1 cellular context compared by ENCODE assay signal in the genomic region with DNA sequence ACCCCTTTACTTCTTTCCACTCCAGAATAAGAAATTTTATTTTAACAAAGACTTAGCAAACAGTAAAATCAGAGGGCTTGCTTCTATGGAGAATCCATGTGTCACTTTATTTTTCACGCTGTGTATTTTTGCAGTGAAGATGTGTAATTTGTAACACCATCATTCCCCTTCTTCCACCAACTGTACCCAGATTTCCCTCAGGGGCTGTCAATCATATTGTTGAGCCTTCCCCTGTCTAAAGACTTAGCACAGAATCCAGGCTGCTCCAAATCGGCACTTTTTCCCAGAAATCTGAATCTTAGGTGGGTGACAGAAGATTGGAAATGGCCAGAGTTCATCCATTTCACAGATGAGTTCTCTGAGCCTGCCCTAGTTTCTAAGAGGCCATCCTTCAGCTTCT.
TF ChIP-seq lines count a peak whose summit lies in the region.

No MANE protein-coding gene starts in this region.

TF ChIP-seq in GM12878, 131 proteins besides CTCF, POLR2A, EP300 and RAD21 (continued from another document):
- TF ChIP-seq ETV6 (conservative IDR thresholded peaks at IDR 0.05 in 1 of 2, IDR thresholded peaks at IDR 0.05 in 1 of 2; ENCODE audit: borderline replicate concordance in 1 of 2, low read depth in 1 of 2) (no peak), RELA (IDR thresholded peaks at IDR 0.05; ENCODE audit: borderline replicate concordance, partially characterized antibody) (no peak), SUPT20H (IDR thresholded peaks at IDR 0.05; ENCODE audit: borderline replicate concordance, control insufficient read depth, low read depth, low read length) (no peak), JUNB (IDR thresholded peaks at IDR 0.05) (no peak)
- TF ChIP-seq, protein P1, sequence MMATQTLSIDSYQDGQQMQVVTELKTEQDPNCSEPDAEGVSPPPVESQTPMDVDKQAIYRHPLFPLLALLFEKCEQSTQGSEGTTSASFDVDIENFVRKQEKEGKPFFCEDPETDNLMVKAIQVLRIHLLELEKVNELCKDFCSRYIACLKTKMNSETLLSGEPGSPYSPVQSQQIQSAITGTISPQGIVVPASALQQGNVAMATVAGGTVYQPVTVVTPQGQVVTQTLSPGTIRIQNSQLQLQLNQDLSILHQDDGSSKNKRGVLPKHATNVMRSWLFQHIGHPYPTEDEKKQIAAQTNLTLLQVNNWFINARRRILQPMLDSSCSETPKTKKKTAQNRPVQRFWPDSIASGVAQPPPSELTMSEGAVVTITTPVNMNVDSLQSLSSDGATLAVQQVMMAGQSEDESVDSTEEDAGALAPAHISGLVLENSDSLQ (IDR thresholded peaks at IDR 0.05), result peak; percentile 94
- TF ChIP-seq, protein P2, sequence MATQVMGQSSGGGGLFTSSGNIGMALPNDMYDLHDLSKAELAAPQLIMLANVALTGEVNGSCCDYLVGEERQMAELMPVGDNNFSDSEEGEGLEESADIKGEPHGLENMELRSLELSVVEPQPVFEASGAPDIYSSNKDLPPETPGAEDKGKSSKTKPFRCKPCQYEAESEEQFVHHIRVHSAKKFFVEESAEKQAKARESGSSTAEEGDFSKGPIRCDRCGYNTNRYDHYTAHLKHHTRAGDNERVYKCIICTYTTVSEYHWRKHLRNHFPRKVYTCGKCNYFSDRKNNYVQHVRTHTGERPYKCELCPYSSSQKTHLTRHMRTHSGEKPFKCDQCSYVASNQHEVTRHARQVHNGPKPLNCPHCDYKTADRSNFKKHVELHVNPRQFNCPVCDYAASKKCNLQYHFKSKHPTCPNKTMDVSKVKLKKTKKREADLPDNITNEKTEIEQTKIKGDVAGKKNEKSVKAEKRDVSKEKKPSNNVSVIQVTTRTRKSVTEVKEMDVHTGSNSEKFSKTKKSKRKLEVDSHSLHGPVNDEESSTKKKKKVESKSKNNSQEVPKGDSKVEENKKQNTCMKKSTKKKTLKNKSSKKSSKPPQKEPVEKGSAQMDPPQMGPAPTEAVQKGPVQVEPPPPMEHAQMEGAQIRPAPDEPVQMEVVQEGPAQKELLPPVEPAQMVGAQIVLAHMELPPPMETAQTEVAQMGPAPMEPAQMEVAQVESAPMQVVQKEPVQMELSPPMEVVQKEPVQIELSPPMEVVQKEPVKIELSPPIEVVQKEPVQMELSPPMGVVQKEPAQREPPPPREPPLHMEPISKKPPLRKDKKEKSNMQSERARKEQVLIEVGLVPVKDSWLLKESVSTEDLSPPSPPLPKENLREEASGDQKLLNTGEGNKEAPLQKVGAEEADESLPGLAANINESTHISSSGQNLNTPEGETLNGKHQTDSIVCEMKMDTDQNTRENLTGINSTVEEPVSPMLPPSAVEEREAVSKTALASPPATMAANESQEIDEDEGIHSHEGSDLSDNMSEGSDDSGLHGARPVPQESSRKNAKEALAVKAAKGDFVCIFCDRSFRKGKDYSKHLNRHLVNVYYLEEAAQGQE (IDR thresholded peaks at IDR 0.05; ENCODE audit: low read depth, low read length), result no peak
- TF ChIP-seq, protein P3, sequence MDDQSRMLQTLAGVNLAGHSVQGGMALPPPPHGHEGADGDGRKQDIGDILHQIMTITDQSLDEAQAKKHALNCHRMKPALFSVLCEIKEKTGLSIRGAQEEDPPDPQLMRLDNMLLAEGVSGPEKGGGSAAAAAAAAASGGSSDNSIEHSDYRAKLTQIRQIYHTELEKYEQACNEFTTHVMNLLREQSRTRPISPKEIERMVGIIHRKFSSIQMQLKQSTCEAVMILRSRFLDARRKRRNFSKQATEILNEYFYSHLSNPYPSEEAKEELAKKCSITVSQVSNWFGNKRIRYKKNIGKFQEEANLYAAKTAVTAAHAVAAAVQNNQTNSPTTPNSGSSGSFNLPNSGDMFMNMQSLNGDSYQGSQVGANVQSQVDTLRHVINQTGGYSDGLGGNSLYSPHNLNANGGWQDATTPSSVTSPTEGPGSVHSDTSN (IDR thresholded peaks at IDR 0.05; ENCODE audit: insufficient replicate concordance, low read depth, low read length), result peak; percentile 53
